Comparison of ENCODE assay signal across 10 cellular contexts in genomic region chr1:54800041-54800898, GRCh38. TPM values are rescaled to one million over a fixed set of nuclear protein-coding genes. Genes with fewer than 3 reads are reported as not detected.
DNase-seq lines count a peak whose midpoint lies in the region; ATAC-seq and TF ChIP-seq lines count a peak whose summit lies in the region.
"Had no signal": no experiment of that assay in that cellular context is flagged by ENCODE, and none has a peak within 500 bp of the region (broad histone marks: within the 10 kb centered on the region; RNA-seq: fewer than 3 reads in every experiment).

No MANE protein-coding gene starts in this region.

- no peaks in the 10 kb centered on the region for H3K9me3 Mint-ChIP-seq in activated CD8-positive, alpha-beta T cell treated with anti-CD3 and anti-CD28 coated beads for 36 hours
- H3K9me3 Mint-ChIP-seq in immature natural killer cell: no peaks in the 10 kb centered on the region

- H3K36me3 ChIP-seq in GM23248 (ENCODE audit: low read depth): no peaks in the 10 kb centered on the region
- H3K36me3 ChIP-seq in sigmoid colon: no peaks in the 10 kb centered on the region
- H3K36me3 ChIP-seq: adrenal gland had no signal

- TF ChIP-seq CTCF in activated CD8-positive, alpha-beta T cell treated with anti-CD3 and anti-CD28 coated beads for 36 hours (IDR thresholded peaks at IDR 0.05): no peak
- no peak for TF ChIP-seq CTCF in sigmoid colon (IDR thresholded peaks at IDR 0.05)

- no peaks in the 10 kb centered on the region for H3K79me2 ChIP-seq in GM23248 (ENCODE audit: insufficient read depth)

- H3K4me3 ChIP-seq in GM23248: peak overlapping the region; percentile 56
- peak overlapping the region; percentile 29 to 55 (median 50) for H3K4me3 ChIP-seq in sigmoid colon
- H3K4me3 ChIP-seq: SK-N-MC had no signal

- 45 to 47% methylated on average over 34 to 35 of the region's 39 CpGs for WGBS in GM23248 (ENCODE audit: low coverage in 1 of 2, low lambda C conversion rate in 2 of 2, missing lambda C conversion rate in 2 of 2), 2 experiments
- WGBS in sigmoid colon, 2 donors: 37 to 39% methylated on average over 39 of the region's 39 CpGs

- H3K27me3 ChIP-seq in GM23248 (replicated peaks; ENCODE audit: insufficient read depth) (peaks cover 16% of the 10 kb centered on the region), sigmoid colon (peaks cover 0 to 23% (median 0%) of the 10 kb centered on the region in 3 donors)
- H3K27me3 ChIP-seq: adrenal gland had no signal

- H3K9me2 ChIP-seq in GM23248 (ENCODE audit: insufficient read depth): no peaks in the 10 kb centered on the region

- peak overlapping the region; percentile 88 for H3K27ac Mint-ChIP-seq in activated CD8-positive, alpha-beta T cell treated with anti-CD3 and anti-CD28 coated beads for 36 hours
- peak overlapping the region; percentile 90 to 97 (median 95) for H3K27ac Mint-ChIP-seq in immature natural killer cell

- peak overlapping the region; percentile 41 for H3K4me2 ChIP-seq in GM23248 (ENCODE audit: unreplicated experiment)

- POLR2A ChIA-PET in activated CD8-positive, alpha-beta T cell treated with anti-CD3 and anti-CD28 coated beads for 36 hours (lab: Charles Lee): interaction anchor here (0.8 to 3.5 kb wide), 6 partner anchors 8 to 87 kb away, joined by 3 to 18 read pairs (median 4); partner anchors contain the start of genes DHCR24 and TTC4

- no peaks in the 10 kb centered on the region for H4K20me1 ChIP-seq in GM23248 (ENCODE audit: insufficient read depth)

- intact Hi-C loops in activated CD8-positive, alpha-beta T cell treated with anti-CD3 and anti-CD28 coated beads for 36 hours (cut with micrococcal nuclease): no loop called here
- intact Hi-C loops in sigmoid colon (cut with DNase I): loop anchor here (5.0 kb wide), 2 partner anchors 33 to 83 kb away; partner anchors contain the start of gene TTC4

- no peaks in the 10 kb centered on the region for H3K9me3 ChIP-seq in GM23248 (ENCODE audit: low read depth)
- H3K9me3 ChIP-seq in sigmoid colon: no peaks in the 10 kb centered on the region
- H3K9me3 ChIP-seq: adrenal gland had no signal

- CTCF ChIA-PET in activated CD8-positive, alpha-beta T cell treated with anti-CD3 and anti-CD28 coated beads for 36 hours (lab: Charles Lee): interaction anchor here (1.1 to 4.1 kb wide), 14 partner anchors 9 to 752 kb away, joined by 3 to 44 read pairs (median 6); partner anchors contain the start of genes DHCR24, PARS2 and TTC4

- DNase-seq in GM23248 (no peak), immature natural killer cell (no peak), sigmoid colon (peak; percentile 61), dedifferentiated amniotic fluid mesenchymal stem cell (ENCODE audit: extremely low spot score) (no peak), HPDE6-E6E7 (ENCODE audit: extremely low spot score) (no peak), AG08395 (ENCODE audit: low spot score) (no peak)
- no peak for DNase-seq in activated CD8-positive, alpha-beta T cell treated with anti-CD3 and anti-CD28 coated beads for 36 hours
- DNase-seq in effector CD8-positive, alpha-beta T cell (lab: John Stamatoyannopoulos, UW): no peak

- H3K4me1 ChIP-seq in GM23248 (ENCODE audit: insufficient read depth): peaks cover 7% of the 10 kb centered on the region; the same call in 1 of the 2 replicates
- peaks cover 0 to 31% (median 19%) of the 10 kb centered on the region in 4 donors for H3K4me1 ChIP-seq in sigmoid colon

- H3K4me3 Mint-ChIP-seq in activated CD8-positive, alpha-beta T cell treated with anti-CD3 and anti-CD28 coated beads for 36 hours: peak overlapping the region; percentile 81
- peak overlapping the region; percentile 94 to 97 (median 97) for H3K4me3 Mint-ChIP-seq in immature natural killer cell

- H3F3A ChIP-seq in GM23248 (ENCODE audit: insufficient read depth): peaks cover 13% of the 10 kb centered on the region

- in situ Hi-C loops in GM23248 (cut with MboI): loop anchor here (25.0 kb wide), 1 partner anchor 688 kb away; no protein-coding TSS in a partner anchor

- peak overlapping the region; percentile 42 for H2AFZ ChIP-seq in GM23248

- TF ChIP-seq POLR2A in sigmoid colon (IDR thresholded peaks at IDR 0.05): no peak

- no peaks in the 10 kb centered on the region for H3K36me3 Mint-ChIP-seq in activated CD8-positive, alpha-beta T cell treated with anti-CD3 and anti-CD28 coated beads for 36 hours (ENCODE audit: low read depth)
- peaks cover 0 to 5% (median 5%) of the 10 kb centered on the region in 3 donors for H3K36me3 Mint-ChIP-seq in immature natural killer cell

- H3K9ac ChIP-seq in GM23248: no peak overlapping the region

- no peak for ATAC-seq in activated CD8-positive, alpha-beta T cell treated with anti-CD3 and anti-CD28 coated beads for 36 hours

- H3K27ac ChIP-seq in GM23248 (no peak overlapping the region), sigmoid colon (peak overlapping the region in 3 of 4 donors; percentile 37 to 68 (median 54))
- H3K27ac ChIP-seq: SK-N-MC had no signal

- H3K27me3 Mint-ChIP-seq in activated CD8-positive, alpha-beta T cell treated with anti-CD3 and anti-CD28 coated beads for 36 hours: no peaks in the 10 kb centered on the region
- H3K27me3 Mint-ChIP-seq in immature natural killer cell (ENCODE audit: low read depth in 3 of 3): peaks cover 0 to 1% (median 0%) of the 10 kb centered on the region in 3 donors

- H3K4me1 Mint-ChIP-seq in activated CD8-positive, alpha-beta T cell treated with anti-CD3 and anti-CD28 coated beads for 36 hours (ENCODE audit: low read depth): peaks cover 53% of the 10 kb centered on the region
- H3K4me1 Mint-ChIP-seq in immature natural killer cell: peaks cover 82 to 90% of the 10 kb centered on the region in 2 donors

- no peak for TF ChIP-seq EP300 in sigmoid colon (IDR thresholded peaks at IDR 0.05)

RNA-seq across cellular contexts. Expression of gene TTC22, which starts 0.9 kb away (rescaled TPM):
- total RNA-seq in GM23248 (2014; rRNA removed; shearing (Covaris generic)): not detected in 2 replicates
- not detected in 2 replicates for polyA plus RNA-seq in GM23248 (2016; fragmentation: Nextera tagmentation; extraction: Ambion mirVana)
- total RNA-seq in activated CD8-positive, alpha-beta T cell treated with anti-CD3 and anti-CD28 coated beads for 36 hours: 1 to 10 TPM; 3.3 to 3.5 TPM
- 10 to 100 TPM in 1 of 3 donors, 1 to 10 TPM in 2; 5.2 to 13.7 (median 5.6) TPM for polyA plus RNA-seq in immature natural killer cell
- total RNA-seq in sigmoid colon: 1 to 10 TPM in 2 of 4 donors, under 1 TPM in 2; 0.81 to 1.9 (median 0.95) TPM
- polyA plus RNA-seq in sigmoid colon: 10 to 100 TPM; 30.4 to 39.1 (median 33.0) TPM

RNA-seq across cellular contexts. Expression of gene PARS2, which starts 35.9 kb away (rescaled TPM):
- total RNA-seq in GM23248 (2014; rRNA removed; shearing (Covaris generic)): 3.0 and 5.0 TPM in 2 replicates
- 4.1 and 5.2 TPM in 2 replicates for polyA plus RNA-seq in GM23248 (2016; fragmentation: Nextera tagmentation; extraction: Ambion mirVana)
- total RNA-seq in activated CD8-positive, alpha-beta T cell treated with anti-CD3 and anti-CD28 coated beads for 36 hours: 1 to 10 TPM; 6.0 to 6.7 TPM
- 1 to 10 TPM in 2 of 3 donors, under 1 TPM in 1; 0.89 to 4.0 (median 3.3) TPM for polyA plus RNA-seq in immature natural killer cell
- 1 to 10 TPM; 3.3 to 5.7 (median 4.9) TPM for total RNA-seq in sigmoid colon
- polyA plus RNA-seq in sigmoid colon: 1 to 10 TPM; 4.9 to 6.0 (median 5.6) TPM
